In genomic region chr11:13318498-13319295, GRCh38 we compare ENCODE assay signal across 1 cellular context.
TF ChIP-seq lines count a peak whose summit lies in the region.

No MANE protein-coding gene starts in this region.

TF ChIP-seq in GM12878, 131 proteins besides CTCF, POLR2A, EP300 and RAD21 (continued from another document):
- TF ChIP-seq ZNF687 (IDR thresholded peaks at IDR 0.05) (0 out of 2 replicates have a peak, but pooled peaks have one; percentile 37), ATF2 (IDR thresholded peaks at IDR 0.05; ENCODE audit: low read length) (no peak), FOXK2 (IDR thresholded peaks at IDR 0.05) (no peak)
